8 cellular contexts compared by ENCODE assay signal in genomic region chr10:86775056-86775858, GRCh38. TPM values are rescaled to one million over a fixed set of nuclear protein-coding genes. Genes with fewer than 3 reads are reported as not detected.
DNase-seq lines count a peak whose midpoint lies in the region; ATAC-seq and TF ChIP-seq lines count a peak whose summit lies in the region.

No MANE protein-coding gene starts in this region.

- no peak for TF ChIP-seq CTCF in sigmoid colon (IDR thresholded peaks at IDR 0.05)

- peaks cover 0 to 5% (median 3%) of the 10 kb centered on the region in 3 donors for H3K36me3 Mint-ChIP-seq in CD8-positive, alpha-beta memory T cell

- H3K27ac ChIP-seq in caudate nucleus (ENCODE audit: low read depth, low read length) (peak overlapping the region; percentile 21), sigmoid colon (peak overlapping the region; percentile 9 to 67 (median 53))
- no peak overlapping the region for H3K27ac ChIP-seq in CD8-positive, alpha-beta memory T cell (ENCODE audit: low read depth, low read length)

- no peaks in the 10 kb centered on the region for H3K9me3 ChIP-seq in sigmoid colon
- H3K9me3 ChIP-seq in CD8-positive, alpha-beta memory T cell (ENCODE audit: low read length): no peaks in the 10 kb centered on the region

- POLR2A ChIA-PET in CD8-positive, alpha-beta memory T cell (lab: Charles Lee): no interaction called here

- DNase-seq in caudate nucleus (lab: John Stamatoyannopoulos, UW): no peak
- DNase-seq in sigmoid colon: no peak
- no peak for DNase-seq in activated naive CD4-positive, alpha-beta T cell (lab: John Stamatoyannopoulos, UW)
- DNase-seq in stimulated activated CD4-positive, alpha-beta T cell treated with anti-CD3 and anti-CD28 coated beads, Interleukin-4, amount 100 ng/mL, for 4 hours: no peak
- no peak for DNase-seq in RKO (ENCODE audit: low spot score)
- DNase-seq in CD8-positive, alpha-beta memory T cell: no peak

- peak overlapping the region in 2 of 8 donors; percentile 22 to 71 for H3K27ac Mint-ChIP-seq in CD8-positive, alpha-beta memory T cell

- TF ChIP-seq POLR2A in sigmoid colon (IDR thresholded peaks at IDR 0.05): no peak

- ATAC-seq in GM19455 (IDR thresholded peaks at IDR 0.05; ENCODE audit: unreplicated experiment) (peak; percentile 63), HG03354 (IDR thresholded peaks at IDR 0.05; ENCODE audit: poor library complexity, severe bottlenecking, unreplicated experiment) (peak; percentile 64)

- H3K4me3 ChIP-seq in sigmoid colon: no peak overlapping the region
- no peak overlapping the region for H3K4me3 ChIP-seq in CD8-positive, alpha-beta memory T cell (ENCODE audit: low read length)

- H3K27me3 Mint-ChIP-seq in CD8-positive, alpha-beta memory T cell: no peaks in the 10 kb centered on the region

- H3K4me1 Mint-ChIP-seq in CD8-positive, alpha-beta memory T cell: peaks cover 19 to 34% (median 30%) of the 10 kb centered on the region in 3 donors

- intact Hi-C loops in sigmoid colon (cut with DNase I): loop anchor here (5.0 kb wide), 1 partner anchor 37 kb away; no protein-coding TSS in a partner anchor

- H3K4me1 ChIP-seq in sigmoid colon: peaks cover 0 to 91% (median 73%) of the 10 kb centered on the region in 4 donors
- H3K4me1 ChIP-seq in CD8-positive, alpha-beta memory T cell (ENCODE audit: insufficient read depth, low read length): no peaks in the 10 kb centered on the region

- H3K27me3 ChIP-seq in sigmoid colon: no peaks in the 10 kb centered on the region
- no peaks in the 10 kb centered on the region for H3K27me3 ChIP-seq in CD8-positive, alpha-beta memory T cell (ENCODE audit: insufficient read depth, low read length, poor library complexity, severe bottlenecking)

- no peak overlapping the region for H3K4me3 Mint-ChIP-seq in CD8-positive, alpha-beta memory T cell

- peaks cover 0 to 3% (median 0%) of the 10 kb centered on the region in 5 donors for H3K9me3 Mint-ChIP-seq in CD8-positive, alpha-beta memory T cell

- no peaks in the 10 kb centered on the region for H3K36me3 ChIP-seq in sigmoid colon
- H3K36me3 ChIP-seq in CD8-positive, alpha-beta memory T cell (ENCODE audit: insufficient read depth, low read length): no peaks in the 10 kb centered on the region

- CTCF ChIA-PET in CD8-positive, alpha-beta memory T cell (lab: Charles Lee): no interaction called here

- TF ChIP-seq EP300 in sigmoid colon (IDR thresholded peaks at IDR 0.05): no peak

- 26 to 41% methylated on average over 6 of the region's 6 CpGs for WGBS in sigmoid colon, 2 donors

RNA-seq across cellular contexts. Expression of gene BMPR1A, which starts 18.8 kb away (rescaled TPM):
- 100 to 1,000 TPM in 3 of 4 donors, 10 to 100 TPM in 1; 84.2 to 145 (median 120) TPM for total RNA-seq in sigmoid colon
- 10 to 100 TPM in 1 of 3 donors, 1 to 10 TPM in 2; 5.5 to 16.1 (median 7.8) TPM for polyA plus RNA-seq in sigmoid colon
- total RNA-seq in CD8-positive, alpha-beta memory T cell: 10 to 100 TPM; 20.9 to 21.9 TPM
- polyA plus RNA-seq in CD8-positive, alpha-beta memory T cell: 6.4 TPM
